ENCODE assay signal across 27 cellular contexts in the genomic region with DNA sequence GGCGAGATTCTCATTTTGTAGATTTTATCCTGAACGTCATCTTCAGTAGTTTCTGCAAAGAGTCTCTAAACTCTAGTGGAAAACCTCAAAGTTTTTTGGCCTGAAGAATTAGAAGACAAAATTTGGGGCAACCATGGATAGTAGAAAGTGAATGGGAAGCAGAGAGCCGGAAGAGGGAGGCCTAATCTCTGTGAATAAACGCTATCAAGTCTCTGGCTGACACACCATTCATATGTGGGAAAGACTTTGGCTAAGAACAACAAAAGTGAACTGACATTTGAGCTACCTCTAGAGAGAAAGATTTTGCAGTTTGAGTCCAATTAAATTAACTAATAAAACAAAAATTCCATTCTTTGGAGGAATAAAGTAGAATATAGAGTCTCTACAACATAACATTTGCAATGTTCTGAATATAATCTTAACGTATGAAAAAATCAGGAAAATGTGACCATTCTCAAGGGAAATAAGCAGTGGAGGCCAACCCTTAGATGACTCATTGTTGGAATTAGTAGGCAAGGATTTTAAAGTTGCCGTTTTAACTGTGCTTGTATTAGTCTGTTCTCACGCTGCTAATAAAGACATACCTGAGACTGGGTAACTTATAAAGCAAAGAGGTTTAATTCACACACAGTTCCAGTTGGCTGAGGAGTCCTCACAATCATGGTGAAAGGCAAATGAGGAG.
"Had no signal": no experiment of that assay in that cellular context is flagged by ENCODE, and none has a peak within 500 bp of the region (broad histone marks: within the 10 kb centered on the region; RNA-seq: fewer than 3 reads in every experiment).

No MANE protein-coding gene starts in this region.

- H3K4me3 Mint-ChIP-seq: activated B cell treated with CpG ODN at 0.5 μM for 24 hours; activated CD4-positive, alpha-beta memory T cell treated with anti-CD3 and anti-CD28 coated beads for 36 hours; activated CD4-positive, alpha-beta T cell treated with anti-CD3 and anti-CD28 coated beads for 36 hours; activated naive CD8-positive, alpha-beta T cell treated with anti-CD3 and anti-CD28 coated beads, Interleukin-2, amount 50 U/mL, for 24 hours; activated T-cell treated with anti-CD3 and anti-CD28 coated beads, Interleukin-2, amount 50 U/mL, for 72 hours; brain; central memory CD8-positive, alpha-beta T cell; endodermal cell; mesothelial cell of epicardium; natural killer cell treated with Interleukin-12 subunit alpha and Interleukin-12 subunit beta and Interleukin-15 and Interleukin-18, amount 100 ng/mL, for 72 hours; T-helper 1 cell treated with Interleukin-12 subunit alpha and Interleukin-12 subunit beta and Interleukin-4 antibody, amounts not matched to agents 30 μg/mL and 1 μg/mL, for 36 hours had no signal

- H3K4me1 Mint-ChIP-seq: activated B cell treated with CpG ODN at 0.5 μM for 24 hours; activated CD4-positive, alpha-beta T cell treated with anti-CD3 and anti-CD28 coated beads for 36 hours; activated naive CD8-positive, alpha-beta T cell treated with anti-CD3 and anti-CD28 coated beads, Interleukin-2, amount 50 U/mL, for 24 hours; brain; central memory CD8-positive, alpha-beta T cell; mesothelial cell of epicardium had no signal

- ATAC-seq: activated CD4-positive, alpha-beta T cell treated with anti-CD3 and anti-CD28 coated beads for 36 hours; activated naive CD8-positive, alpha-beta T cell treated with anti-CD3 and anti-CD28 coated beads, Interleukin-2, amount 50 U/mL, for 24 hours; activated T-cell treated with anti-CD3 and anti-CD28 coated beads, Interleukin-2, amount 50 U/mL, for 72 hours; left lung; natural killer cell treated with Interleukin-12 subunit alpha and Interleukin-12 subunit beta and Interleukin-15 and Interleukin-18, amount 100 ng/mL, for 72 hours; upper lobe of right lung had no signal

- DNase-seq: activated B cell treated with CpG ODN at 0.5 μM for 24 hours; activated CD4-positive, alpha-beta memory T cell treated with anti-CD3 and anti-CD28 coated beads for 36 hours; activated CD4-positive, alpha-beta T cell treated with anti-CD3 and anti-CD28 coated beads for 36 hours; activated effector memory CD4-positive, alpha-beta T cell treated with Interleukin-2 at 50 U/mL for 16 hours; activated naive CD4-positive, alpha-beta T cell treated with anti-CD3 and anti-CD28 coated beads, Interleukin-2, amount 50 U/mL, for 16 hours; activated naive CD8-positive, alpha-beta T cell treated with anti-CD3 and anti-CD28 coated beads, Interleukin-2, amount 50 U/mL, for 24 hours; activated T-cell treated with anti-CD3 and anti-CD28 coated beads, Interleukin-2, amount 50 U/mL, for 72 hours; anterior cingulate cortex; cortex of kidney; endodermal cell; glutamatergic neuron; hippocampal formation; kidney glomerular epithelial cell; left lung; mammary epithelial cell; retina; stimulated activated CD4-positive, alpha-beta T cell treated with anti-CD3 and anti-CD28 coated beads, Interleukin-4, amount 100 ng/mL, for 24 hours; stimulated activated naive CD4-positive, alpha-beta T cell treated with Interleukin-2 at 50 U/mL for 16 hours; T1000; thyroid gland; upper lobe of right lung had no signal

- H3K27me3 Mint-ChIP-seq: activated B cell treated with CpG ODN at 0.5 μM for 24 hours; activated CD4-positive, alpha-beta memory T cell treated with anti-CD3 and anti-CD28 coated beads for 36 hours; activated CD4-positive, alpha-beta T cell treated with anti-CD3 and anti-CD28 coated beads for 36 hours; activated naive CD8-positive, alpha-beta T cell treated with anti-CD3 and anti-CD28 coated beads, Interleukin-2, amount 50 U/mL, for 24 hours; central memory CD8-positive, alpha-beta T cell; natural killer cell treated with Interleukin-12 subunit alpha and Interleukin-12 subunit beta and Interleukin-15 and Interleukin-18, amount 100 ng/mL, for 72 hours; progenitor cell of endocrine pancreas had no signal

- H3K27ac Mint-ChIP-seq: activated B cell treated with CpG ODN at 0.5 μM for 24 hours; activated CD4-positive, alpha-beta memory T cell treated with anti-CD3 and anti-CD28 coated beads for 36 hours; activated CD4-positive, alpha-beta T cell treated with anti-CD3 and anti-CD28 coated beads for 36 hours; activated naive CD8-positive, alpha-beta T cell treated with anti-CD3 and anti-CD28 coated beads, Interleukin-2, amount 50 U/mL, for 24 hours; activated T-cell treated with anti-CD3 and anti-CD28 coated beads, Interleukin-2, amount 50 U/mL, for 72 hours; brain; endodermal cell; mesothelial cell of epicardium; natural killer cell treated with Interleukin-12 subunit alpha and Interleukin-12 subunit beta and Interleukin-15 and Interleukin-18, amount 100 ng/mL, for 72 hours; progenitor cell of endocrine pancreas; T-helper 1 cell treated with Interleukin-12 subunit alpha and Interleukin-12 subunit beta and Interleukin-4 antibody, amounts not matched to agents 30 μg/mL and 1 μg/mL, for 36 hours had no signal

- H3K36me3 Mint-ChIP-seq: activated CD4-positive, alpha-beta memory T cell treated with anti-CD3 and anti-CD28 coated beads for 36 hours had no signal
